ENCODE assay signal across 8 cellular contexts in the genomic region with DNA sequence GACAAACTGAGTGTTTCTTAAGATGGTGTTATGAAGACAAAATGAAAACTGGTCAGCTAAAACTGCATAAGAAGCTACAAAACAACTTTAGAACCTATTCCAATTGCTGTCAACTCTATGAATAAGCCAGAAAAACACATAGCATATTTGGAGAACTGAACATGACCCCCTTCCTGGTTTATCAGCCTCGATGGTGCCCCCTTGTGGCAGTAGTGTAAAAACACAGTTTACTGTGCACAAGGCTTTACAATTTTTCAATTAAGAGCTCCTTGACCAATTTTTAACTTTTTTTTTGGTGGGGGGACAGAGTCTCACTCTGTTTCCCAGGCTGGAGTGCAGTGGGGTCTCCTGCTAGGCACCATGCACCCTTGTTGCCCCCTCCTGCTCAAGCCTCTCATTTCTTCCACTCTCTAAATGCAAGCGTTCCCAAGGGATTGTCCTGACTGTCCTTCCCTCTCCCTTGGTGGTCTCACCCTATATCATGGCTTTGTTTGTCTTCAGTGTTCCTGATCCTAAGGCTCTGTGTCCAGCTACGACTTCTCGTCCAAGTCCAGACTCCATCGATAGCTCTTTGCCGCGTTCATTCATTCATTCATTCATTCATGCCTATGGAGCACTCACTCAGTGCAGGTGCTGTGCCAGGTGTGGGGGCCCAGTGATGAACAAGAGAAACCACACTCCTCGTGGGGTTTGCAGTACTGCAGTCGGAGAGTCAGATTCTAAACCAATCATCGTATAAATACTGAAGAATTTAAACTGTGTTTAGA. TPM values are rescaled to one million over a fixed set of nuclear protein-coding genes. Genes with fewer than 3 reads are reported as not detected.
A peak's percentile ranks its signal among the peaks of the same experiment; 100 is the strongest.
DNase-seq lines count a peak whose midpoint lies in the region; TF ChIP-seq lines count a peak whose summit lies in the region.

No MANE protein-coding gene starts in this region.

- no peak overlapping the region for H3K27ac ChIP-seq in A673 (ENCODE audit: low read depth, low read length, poor library complexity, severe bottlenecking)

- H3K4me1 Mint-ChIP-seq in chondrocyte (ENCODE audit: low read depth), result peaks cover 16% of the 10 kb centered on the region

- CTCF ChIA-PET in A673 (lab: Charles Lee), result interaction anchor here (0.6 to 0.8 kb wide), 2 partner anchors 115 to 244 kb away, joined by 3 to 4 read pairs; no protein-coding TSS in a partner anchor

- H3K27me3 Mint-ChIP-seq in chondrocyte (ENCODE audit: low read depth), result peaks cover 2% of the 10 kb centered on the region

- TF ChIP-seq CTCF in A673 (conservative IDR thresholded peaks at IDR 0.05; ENCODE audit: low read depth, low read length) (peak; percentile 65), chondrocyte (IDR thresholded peaks at IDR 0.05) (peak; percentile 89)

- POLR2A ChIA-PET in A673 (lab: Charles Lee; ENCODE audit: low non-redundant PET), result no interaction called here

- H3K27me3 ChIP-seq in A673 (replicated peaks; ENCODE audit: insufficient read depth, low read depth, low read length, poor library complexity), result no peaks in the 10 kb centered on the region

- no peak overlapping the region for H3K4me3 ChIP-seq in A673 (ENCODE audit: low read depth, low read length, poor library complexity, severe bottlenecking)

- H3K27ac Mint-ChIP-seq in chondrocyte (ENCODE audit: unreplicated experiment), result peak overlapping the region; percentile 39

- BruUV-seq in A673 (replicated peaks; lab: Mats Ljungman, UMichigan), result no TSS peak

- no peak overlapping the region for H3K4me3 Mint-ChIP-seq in chondrocyte (ENCODE audit: unreplicated experiment)

- H3K36me3 ChIP-seq in A673 (ENCODE audit: insufficient read depth, low read length, poor library complexity, severe bottlenecking), result peaks cover 23% of the 10 kb centered on the region

- DNase-seq in A673 (ENCODE audit: low spot score) (peak; percentile 75), GM19240 (ENCODE audit: insufficient read length, low spot score) (peak; percentile 75), NCI-H460 (ENCODE audit: extremely low read depth, low read depth) (peak; percentile 85), chondrocyte (ENCODE audit: low spot score) (no peak), medulla oblongata (ENCODE audit: extremely low spot score) (peak; percentile 88), cortex of kidney (lab: John Stamatoyannopoulos, UW) (no peak)
- DNase-seq in activated CD4-positive, alpha-beta T cell treated with anti-CD3 and anti-CD28 coated beads for 24 hours (ENCODE audit: low read depth in 2 of 2), result peak; percentile 64 to 69
- peak; percentile 49 to 63 for DNase-seq in stimulated activated CD8-positive, alpha-beta memory T cell treated with anti-CD3 and anti-CD28 coated beads, Interleukin-4, amount 100 ng/mL, for 1 hour (ENCODE audit: low read depth in 2 of 2, low spot score in 1 of 2)

- intact Hi-C loops in A673 (cut with micrococcal nuclease; ENCODE audit: unreplicated experiment), result no loop called here

- H3K36me3 Mint-ChIP-seq in chondrocyte (ENCODE audit: low read depth), result peaks cover 16% of the 10 kb centered on the region

- H3K4me1 ChIP-seq in A673 (ENCODE audit: insufficient read depth, low read length, poor library complexity, severe bottlenecking), result peaks cover 1% of the 10 kb centered on the region

- no peaks in the 10 kb centered on the region for H3K9me3 Mint-ChIP-seq in chondrocyte (ENCODE audit: low read depth)

- H3K9me3 ChIP-seq in A673 (ENCODE audit: low read depth, low read length, poor library complexity, severe bottlenecking), result no peaks in the 10 kb centered on the region

RNA-seq across cellular contexts. Expression of a gene that starts 7.5 kb away (rescaled TPM):
- total RNA-seq in A673 (2021) (504 and 524 TPM in 2 replicates), chondrocyte (572 to 1,015 TPM (median 990 TPM) in 3 replicates)
- 356 and 499 TPM in 2 replicates for total RNA-seq in NCI-H460 (2014; rRNA removed; shearing (Covaris generic))
- polyA plus RNA-seq in NCI-H460 (2014; cell fraction: nucleus; rRNA removed), result 292 and 380 TPM in 2 replicates

RNA-seq across cellular contexts. Expression of a gene that starts 16.0 kb away (rescaled TPM):
- total RNA-seq in A673 (2021) (not detected in 2 replicates), chondrocyte (not detected in 3 replicates)
- not detected in 2 replicates for total RNA-seq in NCI-H460 (2014; rRNA removed; shearing (Covaris generic))
- polyA plus RNA-seq in NCI-H460 (2014; cell fraction: nucleus; rRNA removed), result not detected in 2 replicates

RNA-seq across cellular contexts. Expression of a gene that starts 38.3 kb away (rescaled TPM):
- 1.4 and 1.5 TPM in 2 replicates for total RNA-seq in A673 (2021)
- 0.69 and 0.94 TPM in 2 replicates for total RNA-seq in NCI-H460 (2014; rRNA removed; shearing (Covaris generic))
- polyA plus RNA-seq in NCI-H460 (2014; cell fraction: nucleus; rRNA removed), result 1.7 and 1.8 TPM in 2 replicates
- total RNA-seq in chondrocyte, result not detected in 3 replicates

Comparison
In these comparisons a context has a peak if more than half of its experiments do, and no peak if none do; other contexts are left out.
1. DNase-seq: peak in A673 (single experiment), GM19240 (single experiment), NCI-H460 (single experiment), activated CD4-positive, alpha-beta T cell treated with anti-CD3 and anti-CD28 coated beads for 24 hours (2 of 2), medulla oblongata (single experiment) and stimulated activated CD8-positive, alpha-beta memory T cell treated with anti-CD3 and anti-CD28 coated beads, Interleukin-4, amount 100 ng/mL, for 1 hour (2 of 2); none in chondrocyte (single experiment) and cortex of kidney (single experiment).